In the genomic region with DNA sequence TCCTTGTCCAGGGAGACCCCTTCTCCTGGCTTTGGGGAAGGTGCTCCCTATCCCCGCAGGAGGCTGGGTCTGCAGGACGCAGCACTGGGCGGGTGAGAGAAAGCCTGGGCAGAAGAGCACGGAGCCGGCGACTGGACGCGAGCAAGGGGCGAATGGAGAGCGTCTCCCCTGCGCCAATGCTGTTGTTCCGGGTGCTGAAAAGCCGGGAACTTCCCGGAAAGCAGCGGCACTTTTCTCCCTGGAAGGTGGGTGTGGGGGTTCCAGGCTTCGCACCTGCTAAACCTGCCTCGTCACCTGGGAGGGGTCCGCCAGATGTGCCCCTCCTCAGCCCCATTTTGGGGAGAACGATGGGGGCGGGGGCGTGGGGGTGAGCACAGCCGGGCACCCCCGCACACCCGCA, we compare ENCODE assay signal across 1 cellular context.
TF ChIP-seq lines count a peak whose summit lies in the region.

No MANE protein-coding gene starts in this region.

TF ChIP-seq in GM23338, 12 proteins besides CTCF, POLR2A, EP300 and RAD21 (continued from another document):
- TF ChIP-seq, protein P1, sequence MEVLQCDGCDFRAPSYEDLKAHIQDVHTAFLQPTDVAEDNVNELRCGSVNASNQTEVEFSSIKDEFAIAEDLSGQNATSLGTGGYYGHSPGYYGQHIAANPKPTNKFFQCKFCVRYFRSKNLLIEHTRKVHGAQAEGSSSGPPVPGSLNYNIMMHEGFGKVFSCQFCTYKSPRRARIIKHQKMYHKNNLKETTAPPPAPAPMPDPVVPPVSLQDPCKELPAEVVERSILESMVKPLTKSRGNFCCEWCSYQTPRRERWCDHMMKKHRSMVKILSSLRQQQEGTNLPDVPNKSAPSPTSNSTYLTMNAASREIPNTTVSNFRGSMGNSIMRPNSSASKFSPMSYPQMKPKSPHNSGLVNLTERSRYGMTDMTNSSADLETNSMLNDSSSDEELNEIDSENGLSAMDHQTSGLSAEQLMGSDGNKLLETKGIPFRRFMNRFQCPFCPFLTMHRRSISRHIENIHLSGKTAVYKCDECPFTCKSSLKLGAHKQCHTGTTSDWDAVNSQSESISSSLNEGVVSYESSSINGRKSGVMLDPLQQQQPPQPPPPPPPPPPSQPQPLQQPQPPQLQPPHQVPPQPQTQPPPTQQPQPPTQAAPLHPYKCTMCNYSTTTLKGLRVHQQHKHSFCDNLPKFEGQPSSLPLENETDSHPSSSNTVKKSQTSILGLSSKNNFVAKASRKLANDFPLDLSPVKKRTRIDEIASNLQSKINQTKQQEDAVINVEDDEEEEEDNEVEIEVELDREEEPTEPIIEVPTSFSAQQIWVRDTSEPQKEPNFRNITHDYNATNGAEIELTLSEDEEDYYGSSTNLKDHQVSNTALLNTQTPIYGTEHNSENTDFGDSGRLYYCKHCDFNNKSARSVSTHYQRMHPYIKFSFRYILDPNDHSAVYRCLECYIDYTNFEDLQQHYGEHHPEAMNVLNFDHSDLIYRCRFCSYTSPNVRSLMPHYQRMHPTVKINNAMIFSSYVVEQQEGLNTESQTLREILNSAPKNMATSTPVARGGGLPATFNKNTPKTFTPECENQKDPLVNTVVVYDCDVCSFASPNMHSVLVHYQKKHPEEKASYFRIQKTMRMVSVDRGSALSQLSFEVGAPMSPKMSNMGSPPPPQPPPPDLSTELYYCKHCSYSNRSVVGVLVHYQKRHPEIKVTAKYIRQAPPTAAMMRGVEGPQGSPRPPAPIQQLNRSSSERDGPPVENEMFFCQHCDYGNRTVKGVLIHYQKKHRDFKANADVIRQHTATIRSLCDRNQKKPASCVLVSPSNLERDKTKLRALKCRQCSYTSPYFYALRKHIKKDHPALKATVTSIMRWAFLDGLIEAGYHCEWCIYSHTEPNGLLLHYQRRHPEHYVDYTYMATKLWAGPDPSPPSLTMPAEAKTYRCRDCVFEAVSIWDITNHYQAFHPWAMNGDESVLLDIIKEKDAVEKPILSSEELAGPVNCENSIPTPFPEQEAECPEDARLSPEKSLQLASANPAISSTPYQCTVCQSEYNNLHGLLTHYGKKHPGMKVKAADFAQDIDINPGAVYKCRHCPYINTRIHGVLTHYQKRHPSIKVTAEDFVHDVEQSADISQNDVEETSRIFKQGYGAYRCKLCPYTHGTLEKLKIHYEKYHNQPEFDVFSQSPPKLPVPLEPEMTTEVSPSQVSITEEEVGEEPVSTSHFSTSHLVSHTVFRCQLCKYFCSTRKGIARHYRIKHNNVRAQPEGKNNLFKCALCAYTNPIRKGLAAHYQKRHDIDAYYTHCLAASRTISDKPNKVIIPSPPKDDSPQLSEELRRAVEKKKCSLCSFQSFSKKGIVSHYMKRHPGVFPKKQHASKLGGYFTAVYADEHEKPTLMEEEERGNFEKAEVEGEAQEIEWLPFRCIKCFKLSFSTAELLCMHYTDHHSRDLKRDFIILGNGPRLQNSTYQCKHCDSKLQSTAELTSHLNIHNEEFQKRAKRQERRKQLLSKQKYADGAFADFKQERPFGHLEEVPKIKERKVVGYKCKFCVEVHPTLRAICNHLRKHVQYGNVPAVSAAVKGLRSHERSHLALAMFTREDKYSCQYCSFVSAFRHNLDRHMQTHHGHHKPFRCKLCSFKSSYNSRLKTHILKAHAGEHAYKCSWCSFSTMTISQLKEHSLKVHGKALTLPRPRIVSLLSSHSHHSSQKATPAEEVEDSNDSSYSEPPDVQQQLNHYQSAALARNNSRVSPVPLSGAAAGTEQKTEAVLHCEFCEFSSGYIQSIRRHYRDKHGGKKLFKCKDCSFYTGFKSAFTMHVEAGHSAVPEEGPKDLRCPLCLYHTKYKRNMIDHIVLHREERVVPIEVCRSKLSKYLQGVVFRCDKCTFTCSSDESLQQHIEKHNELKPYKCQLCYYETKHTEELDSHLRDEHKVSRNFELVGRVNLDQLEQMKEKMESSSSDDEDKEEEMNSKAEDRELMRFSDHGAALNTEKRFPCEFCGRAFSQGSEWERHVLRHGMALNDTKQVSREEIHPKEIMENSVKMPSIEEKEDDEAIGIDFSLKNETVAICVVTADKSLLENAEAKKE (CRISPR knock-in tag; IDR thresholded peaks at IDR 0.05), result no peak
- no peak for TF ChIP-seq EZH2phosphoT487 (IDR thresholded peaks at IDR 0.05; ENCODE audit: unreplicated experiment)
- TF ChIP-seq EZH2 (IDR thresholded peaks at IDR 0.05; ENCODE audit: low read depth, unreplicated experiment), result no peak
